ENCODE assay signal across 8 cellular contexts in genomic region chr12:93467351-93468007, GRCh38. TPM values are rescaled to one million over a fixed set of nuclear protein-coding genes. Genes with fewer than 3 reads are reported as not detected.
A peak's percentile ranks its signal among the peaks of the same experiment; 100 is the strongest.
DNase-seq lines count a peak whose midpoint lies in the region; ATAC-seq, FAIRE-seq and TF ChIP-seq lines count a peak whose summit lies in the region.

MRPL42 (plus strand) TSS chr12:93467514; CDS start chr12:93469286, 1,772 bp downstream.

- intact Hi-C loops in adrenal gland (cut with DNase I) (no loop called here), left cardiac atrium (cut with DNase I) (no loop called here)

- H3K4me3 Mint-ChIP-seq in progenitor cell of endocrine pancreas (ENCODE audit: low read depth) = peak within 1 kb of the TSS; percentile 98

- H3K36me3 ChIP-seq in adrenal gland (replicated peaks in 1 of 2) = no peaks in the 10 kb centered on the region

- H3K9me3 Mint-ChIP-seq in progenitor cell of endocrine pancreas (ENCODE audit: low read depth) = no peaks in the 10 kb centered on the region

- H3K4me3 ChIP-seq in adrenal gland = peak within 1 kb of the TSS; percentile 49 to 85 (median 65)

- peak; percentile 90 for TF ChIP-seq POLR2A in GM12892 (IDR thresholded peaks at IDR 0.05; ENCODE audit: low read depth, low read length)
- peak; percentile 54 to 62 for TF ChIP-seq POLR2A in adrenal gland (IDR thresholded peaks at IDR 0.05)

- ATAC-seq in HG02840 (IDR thresholded peaks at IDR 0.05; ENCODE audit: low FRiP score, unreplicated experiment) (peak; percentile 90), left cardiac atrium (peak; percentile 98)

- H3K4me1 ChIP-seq in adrenal gland (replicated peaks in 1 of 2) = peaks cover 15 to 32% of the 10 kb centered on the region in 2 donors

- H3K27ac Mint-ChIP-seq in progenitor cell of endocrine pancreas = peak within 1 kb of the TSS; percentile 99

- FAIRE-seq in GM12892 (lab: Jason Lieb, UNC) = peak; percentile 94

- peak within 1 kb of the TSS; percentile 55 to 90 (median 87) for H3K27ac ChIP-seq in adrenal gland

- TF ChIP-seq CTCF in adrenal gland (IDR thresholded peaks at IDR 0.05) (peak; percentile 22 to 81 (median 69)), progenitor cell of endocrine pancreas (IDR thresholded peaks at IDR 0.05; ENCODE audit: unreplicated experiment) (peak; percentile 80)

- peaks cover 25% of the 10 kb centered on the region for H3K4me1 Mint-ChIP-seq in progenitor cell of endocrine pancreas (ENCODE audit: low read depth)

- peak; percentile 39 for DNase-seq in GM12892 (ENCODE audit: insufficient read length)
- DNase-seq in NCI-H1436 (lab: John Stamatoyannopoulos, UW) = peak; percentile 83
- peak; percentile 70 to 91 (median 81) for DNase-seq in T-helper 1 cell
- peak; percentile 82 to 96 (median 91) for DNase-seq in adrenal gland
- peak; percentile 90 for DNase-seq in left cardiac atrium
- DNase-seq in progenitor cell of endocrine pancreas (ENCODE audit: low spot score, unreplicated experiment) = peak; percentile 88
- DNase-seq in ureter (ENCODE audit: low spot score) = peak; percentile 92

- H3K27me3 ChIP-seq in adrenal gland = no peaks in the 10 kb centered on the region

- H3K9me3 ChIP-seq in adrenal gland (replicated peaks in 1 of 3) = no peaks in the 10 kb centered on the region

- no peaks in the 10 kb centered on the region for H3K27me3 Mint-ChIP-seq in progenitor cell of endocrine pancreas

- 0 to 1% (median 0%) methylated on average over 23 to 36 of the region's 36 CpGs for WGBS in adrenal gland, 4 donors

- H3K36me3 Mint-ChIP-seq in progenitor cell of endocrine pancreas (ENCODE audit: insufficient read depth) = peaks cover 6% of the 10 kb centered on the region

RNA-seq across cellular contexts. Expression of gene MRPL42, which starts in this region (rescaled TPM):
- 91.6 TPM for polyA plus RNA-seq in GM12892 (2012; ENCODE audit: missing spikeins)
- total RNA-seq in adrenal gland (100 to 1,000 TPM in 2 of 8 donors, 10 to 100 TPM in 6; 44.4 to 113 (median 81.9) TPM), left cardiac atrium (10 to 100 TPM; 43.2 to 51.8 TPM), progenitor cell of endocrine pancreas (93.9 and 95.5 TPM in 2 replicates), ureter (87.6 TPM)
- 100 to 1,000 TPM in 1 of 3 donors, 10 to 100 TPM in 2; 21.9 to 106 (median 29.0) TPM for polyA plus RNA-seq in adrenal gland

Comparison
In these comparisons a context has a peak if more than half of its experiments do, and no peak if none do; other contexts are left out.
1. Peak in every context shown above with its lines: DNase-seq, ATAC-seq, H3K4me3 ChIP-seq and H3K27ac ChIP-seq.
2. DNase-seq: peak in every context shown above with its lines; median percentile 92 in ureter; 91 in adrenal gland; 90 in left cardiac atrium; 88 in progenitor cell of endocrine pancreas; 83 in NCI-H1436; 81 in T-helper 1 cell; 39 in GM12892.